ENCODE assay signal across 16 cellular contexts in genomic region chr1:151949371-151950193, GRCh38.
"Had no signal": no experiment of that assay in that cellular context is flagged by ENCODE, and none has a peak within 500 bp of the region (broad histone marks: within the 10 kb centered on the region; RNA-seq: fewer than 3 reads in every experiment).

No MANE protein-coding gene starts in this region.

- DNase-seq: activated CD4-positive, CD25-positive, alpha-beta regulatory T cell treated with anti-CD3 and anti-CD28 coated beads, Interleukin-2, amount 50 U/mL, for 72 hours; activated naive CD4-positive, alpha-beta T cell; activated naive CD8-positive, alpha-beta T cell treated with anti-CD3 and anti-CD28 coated beads for 36 hours; amygdala; brain microvascular endothelial cell; cerebellar nuclear complex; dermis blood vessel endothelial cell; effector memory CD4-positive, alpha-beta T cell; esophagus squamous epithelium; nucleus accumbens; retina; stimulated activated naive CD4-positive, alpha-beta T cell treated with Interleukin-2 at 50 U/mL for 16 hours; substantia nigra; trophoblast cell had no signal

- H3K9me3 Mint-ChIP-seq: activated naive CD8-positive, alpha-beta T cell treated with anti-CD3 and anti-CD28 coated beads for 36 hours; nephron had no signal

- FAIRE-seq: endothelial cell of umbilical vein had no signal

- H3K4me3 ChIP-seq: esophagus squamous epithelium had no signal

- H3K4me1 Mint-ChIP-seq: nephron had no signal

- H3K36me3 Mint-ChIP-seq: activated naive CD8-positive, alpha-beta T cell treated with anti-CD3 and anti-CD28 coated beads for 36 hours had no signal

- H3K9me3 ChIP-seq: esophagus squamous epithelium had no signal

- H3K36me3 ChIP-seq: brain microvascular endothelial cell, esophagus squamous epithelium had no signal

- H3K27me3 ChIP-seq: brain microvascular endothelial cell, esophagus squamous epithelium had no signal

- H3K27ac Mint-ChIP-seq: activated naive CD8-positive, alpha-beta T cell treated with anti-CD3 and anti-CD28 coated beads for 36 hours; nephron had no signal

- H3K27ac ChIP-seq: brain microvascular endothelial cell, esophagus squamous epithelium had no signal

- H3K4me3 Mint-ChIP-seq: activated naive CD8-positive, alpha-beta T cell treated with anti-CD3 and anti-CD28 coated beads for 36 hours; nephron had no signal
